In the genomic region with DNA sequence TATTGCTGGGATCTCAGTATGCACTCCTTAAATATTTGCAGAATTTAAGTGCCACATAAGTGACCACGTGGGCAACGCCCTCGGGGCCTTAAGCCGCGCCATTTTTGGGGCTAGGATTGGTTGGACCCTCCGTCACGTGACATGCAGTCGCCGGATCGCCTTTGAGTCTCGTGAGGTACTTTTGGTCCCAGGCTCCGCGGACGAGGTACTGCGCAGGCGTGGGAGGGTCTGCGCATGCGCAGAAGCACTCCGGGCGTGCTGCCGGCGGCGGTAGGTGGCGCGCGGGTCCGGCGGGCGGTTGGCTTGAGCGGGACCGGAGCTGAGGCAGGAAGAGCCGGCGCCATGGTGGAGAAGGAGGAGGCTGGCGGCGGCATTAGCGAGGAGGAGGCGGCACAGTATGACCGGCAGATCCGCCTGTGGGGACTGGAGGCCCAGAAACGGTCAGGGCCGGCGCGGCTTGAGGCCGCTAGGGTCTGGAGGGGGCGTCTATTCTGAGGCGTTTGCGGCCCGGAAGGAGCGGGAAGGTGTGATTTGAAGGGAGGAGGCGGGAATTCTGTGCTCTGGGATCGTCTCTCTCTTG, we compare ENCODE assay signal across 8 cellular contexts. TPM values are rescaled to one million over a fixed set of nuclear protein-coding genes. Genes with fewer than 3 reads are reported as not detected.
A peak's percentile ranks its signal among the peaks of the same experiment; 100 is the strongest.
DNase-seq lines count a peak whose midpoint lies in the region; ATAC-seq and TF ChIP-seq lines count a peak whose summit lies in the region.

A gene (plus strand): TSS at position 247 of the 580 bp plus-strand sequence. CDS start 96 bp downstream, at position 343.

- intact Hi-C loops in activated B cell treated with CpG ODN at 0.5 μM for 24 hours (cut with micrococcal nuclease) = loop anchor here (1.0 kb wide), 2 partner anchors 17 to 114 kb away; a partner anchor contains a TSS

- no peaks in the 10 kb centered on the region for H3K27me3 Mint-ChIP-seq in activated B cell treated with CpG ODN at 0.5 μM for 24 hours

- ATAC-seq in GM18909 (IDR thresholded peaks at IDR 0.05; ENCODE audit: poor library complexity, unreplicated experiment) (peak; percentile 78), HG03196 (IDR thresholded peaks at IDR 0.05; ENCODE audit: unreplicated experiment) (peak; percentile 82), activated B cell treated with CpG ODN at 0.5 μM for 24 hours (ENCODE audit: low read depth) (peak; percentile 89)

- CTCF ChIA-PET in activated B cell treated with CpG ODN at 0.5 μM for 24 hours (lab: Charles Lee) = interaction anchor here (1.2 to 2.5 kb wide), 8 partner anchors 19 to 218 kb away, joined by 3 to 18 read pairs (median 4); a partner anchor contains a TSS

- peak within 1 kb of the TSS; percentile 99 for H3K4me3 Mint-ChIP-seq in activated B cell treated with CpG ODN at 0.5 μM for 24 hours

- DNase-seq in AG08396 (ENCODE audit: low spot score) (peak; percentile 98), NCI-H345 (lab: John Stamatoyannopoulos, UW) (peak; percentile 94), activated B cell treated with CpG ODN at 0.5 μM for 24 hours (peak; percentile 94), iris pigment epithelial cell (ENCODE audit: low read depth) (peak; percentile 98)
- DNase-seq in central memory CD4-positive, alpha-beta T cell = peak; percentile 87
- DNase-seq in stimulated activated CD4-positive, alpha-beta T cell treated with anti-CD3 and anti-CD28 coated beads, Interleukin-12 subunit alpha, Interleukin-12 subunit beta, amount 100 ng/mL, for 24 hours (ENCODE audit: low read depth in 2 of 2) = peak; percentile 88

- TF ChIP-seq CTCF in activated B cell treated with CpG ODN at 0.5 μM for 24 hours (IDR thresholded peaks at IDR 0.05) = no peak

- peaks cover 2% of the 10 kb centered on the region for H3K9me3 Mint-ChIP-seq in activated B cell treated with CpG ODN at 0.5 μM for 24 hours

- peaks cover 44% of the 10 kb centered on the region for H3K4me1 Mint-ChIP-seq in activated B cell treated with CpG ODN at 0.5 μM for 24 hours

- H3K36me3 Mint-ChIP-seq in activated B cell treated with CpG ODN at 0.5 μM for 24 hours (ENCODE audit: low read depth) = peaks cover 23% of the 10 kb centered on the region

- H3K27ac Mint-ChIP-seq in activated B cell treated with CpG ODN at 0.5 μM for 24 hours = peak within 1 kb of the TSS; percentile 94

- POLR2A ChIA-PET in activated B cell treated with CpG ODN at 0.5 μM for 24 hours (lab: Charles Lee) = interaction anchor here (0.6 to 3.2 kb wide), 18 partner anchors 9 to 1592 kb away, joined by 3 to 60 read pairs (median 4); a partner anchor contains a TSS

RNA-seq across cellular contexts. Expression of the gene that starts here (rescaled TPM):
- total RNA-seq in activated B cell treated with CpG ODN at 0.5 μM for 24 hours = 64.5 and 67.4 TPM in 2 replicates

Comparison
In these comparisons a context has a peak if more than half of its experiments do, and no peak if none do; other contexts are left out.
1. Peak in every context shown above with its lines: DNase-seq and ATAC-seq.